ENCODE assay signal across 19 cellular contexts in genomic region chr1:245501635-245502034, GRCh38.
DNase-seq lines count a peak whose midpoint lies in the region; ATAC-seq lines count a peak whose summit lies in the region.
"Had no signal": no experiment of that assay in that cellular context is flagged by ENCODE, and none has a peak within 500 bp of the region (broad histone marks: within the 10 kb centered on the region; RNA-seq: fewer than 3 reads in every experiment).

No MANE protein-coding gene starts in this region.

- ATAC-seq in HG03175 (IDR thresholded peaks at IDR 0.05; ENCODE audit: unreplicated experiment) (no peak), HG03378 (IDR thresholded peaks at IDR 0.05; ENCODE audit: unreplicated experiment) (no peak), GM19023 (IDR thresholded peaks at IDR 0.05; ENCODE audit: unreplicated experiment) (no peak)
- ATAC-seq: A549, T-cell had no signal

- DNase-seq in GF-D8 (lab: John Stamatoyannopoulos, UW), result peak; percentile 3
- DNase-seq in MV-4-11 (lab: John Stamatoyannopoulos, UW), result peak; percentile 88
- DNase-seq in SIG-M5 treated with dmso at 0.1 percent for 504 hours (lab: John Stamatoyannopoulos, UW; ENCODE audit: unreplicated experiment), result peak; percentile 86
- DNase-seq in pons (ENCODE audit: low spot score), result peak; percentile 63
- DNase-seq: CD8-positive, alpha-beta memory T cell; DMS53; IMR-90; MM.1S; NCI-H1417; NCI-H187; NCI-H2107; NCI-H2227 treated with DMSO at 0.1 percent for 48 hours; NCI-H524; Peyer's patch; T-cell had no signal

Comparison
In these comparisons a context has a peak if more than half of its experiments do, and no peak if none do; other contexts are left out.
1. DNase-seq: peak in every context shown above with its lines; median percentile 88 in MV-4-11; 86 in SIG-M5 treated with dmso at 0.1 percent for 504 hours; 63 in pons; 3 in GF-D8.